In the genomic region with DNA sequence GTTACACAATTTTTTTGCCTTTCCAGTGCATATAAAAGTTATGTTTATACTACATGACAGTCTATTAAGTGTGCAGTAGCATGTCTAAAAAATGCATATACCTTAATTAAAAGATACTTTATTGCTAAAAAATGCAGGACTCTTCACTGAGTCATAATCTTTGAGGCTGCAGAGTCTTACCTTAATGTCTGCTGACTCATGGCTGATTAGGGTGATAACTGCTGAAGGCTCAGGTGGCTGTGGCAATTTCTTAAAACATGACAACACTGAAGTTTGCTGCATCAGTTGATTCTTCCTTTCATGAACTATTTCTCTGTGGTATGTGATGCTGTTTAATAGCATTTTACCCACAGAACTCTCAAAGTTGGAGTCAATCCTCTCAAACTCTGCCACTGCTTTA, we compare ENCODE assay signal across 23 cellular contexts.
"Had no signal": no experiment of that assay in that cellular context is flagged by ENCODE, and none has a peak within 500 bp of the region (broad histone marks: within the 10 kb centered on the region; RNA-seq: fewer than 3 reads in every experiment).

No MANE protein-coding gene starts in this region.

- H2AFZ ChIP-seq: PC-9 had no signal

- H3K9me3 ChIP-seq: adrenal gland, SJSA1 had no signal

- H3K27ac Mint-ChIP-seq: activated CD4-positive, alpha-beta memory T cell treated with anti-CD3 and anti-CD28 coated beads for 36 hours; activated CD4-positive, alpha-beta T cell treated with anti-CD3 and anti-CD28 coated beads, Interleukin-2, amount 10 ng/mL, durations not matched to agents 7 days and 5 days; activated naive CD8-positive, alpha-beta T cell treated with anti-CD3 and anti-CD28 coated beads, Interleukin-2, amount 10 ng/mL, durations not matched to agents 7 days and 5 days; activated T-cell treated with anti-CD3 and anti-CD28 coated beads, Interleukin-2, amount 50 U/mL, for 72 hours; activated T-helper 2 cell treated with anti-CD3 and anti-CD28 coated beads, Interferon-gamma antibody, Interleukin-2, Interleukin-4, amounts not matched to agents 10 μg/mL and 5 μg/mL and 100 μg/mL, durations not matched to agents 14 hours and 24 hours and 36 hours; T-helper 1 cell treated with Interleukin-12 subunit alpha and Interleukin-12 subunit beta and Interleukin-4 antibody, amounts not matched to agents 30 μg/mL and 1 μg/mL, for 36 hours; WTC11 had no signal

- H3K9me3 Mint-ChIP-seq: activated CD4-positive, alpha-beta memory T cell treated with anti-CD3 and anti-CD28 coated beads for 36 hours; activated T-cell treated with anti-CD3 and anti-CD28 coated beads, Interleukin-2, amount 50 U/mL, for 72 hours had no signal

- H3K36me3 ChIP-seq: adrenal gland, SJSA1 had no signal

- DNase-seq: activated CD4-positive, alpha-beta memory T cell treated with anti-CD3 and anti-CD28 coated beads for 36 hours; activated CD4-positive, alpha-beta T cell treated with anti-CD3 and anti-CD28 coated beads, Interleukin-2, amount 10 ng/mL, durations not matched to agents 7 days and 5 days; activated CD8-positive, alpha-beta memory T cell treated with anti-CD3 and anti-CD28 coated beads, Interleukin-2, amount 50 U/mL, for 4 hours; activated naive CD4-positive, alpha-beta T cell treated with anti-CD3 and anti-CD28 coated beads, Interleukin-2, amount 50 U/mL, for 16 hours; activated naive CD8-positive, alpha-beta T cell treated with anti-CD3 and anti-CD28 coated beads, Interleukin-2, amount 10 ng/mL, durations not matched to agents 7 days and 5 days; activated T-cell treated with anti-CD3 and anti-CD28 coated beads, Interleukin-2, amount 50 U/mL, for 72 hours; adrenal gland; anterior cingulate cortex; central memory CD4-positive, alpha-beta T cell; KG1; NCI-H1105; NCI-H1436; NCI-H1694 treated with DMSO at 0.1 percent for 48 hours; NCI-H2029 treated with DMSO at 0.1 percent for 48 hours; NCI-H510A treated with DMSO at 0.1 percent for 48 hours; NCI-H69; SHP77 had no signal

- ATAC-seq: activated T-cell treated with anti-CD3 and anti-CD28 coated beads, Interleukin-2, amount 50 U/mL, for 72 hours; SK-N-SH treated with all-trans-retinoic acid at 6 μM for 48 hours; WTC11 had no signal

- H3K27me3 ChIP-seq: adrenal gland, SJSA1 had no signal

- H3K27ac ChIP-seq: adrenal gland, PC-9, SJSA1 had no signal

- H3K36me3 Mint-ChIP-seq: activated CD4-positive, alpha-beta memory T cell treated with anti-CD3 and anti-CD28 coated beads for 36 hours had no signal

- H3K4me2 ChIP-seq: PC-9 had no signal

- H3K4me3 Mint-ChIP-seq: activated CD4-positive, alpha-beta memory T cell treated with anti-CD3 and anti-CD28 coated beads for 36 hours; activated CD4-positive, alpha-beta T cell treated with anti-CD3 and anti-CD28 coated beads, Interleukin-2, amount 10 ng/mL, durations not matched to agents 7 days and 5 days; activated naive CD8-positive, alpha-beta T cell treated with anti-CD3 and anti-CD28 coated beads, Interleukin-2, amount 10 ng/mL, durations not matched to agents 7 days and 5 days; activated T-cell treated with anti-CD3 and anti-CD28 coated beads, Interleukin-2, amount 50 U/mL, for 72 hours; T-helper 1 cell treated with Interleukin-12 subunit alpha and Interleukin-12 subunit beta and Interleukin-4 antibody, amounts not matched to agents 30 μg/mL and 1 μg/mL, for 36 hours; WTC11 had no signal

- H3K4me1 Mint-ChIP-seq: WTC11 had no signal

- H3K4me3 ChIP-seq: adrenal gland, PC-9, SJSA1 had no signal

- H3K4me1 ChIP-seq: adrenal gland, SJSA1 had no signal
